Comparison of ENCODE assay signal across 9 cellular contexts in genomic region chr11:8959546-8960166, GRCh38. TPM values are rescaled to one million over a fixed set of nuclear protein-coding genes. Genes with fewer than 3 reads are reported as not detected.
DNase-seq lines count a peak whose midpoint lies in the region; ATAC-seq and TF ChIP-seq lines count a peak whose summit lies in the region.
"Had no signal": no experiment of that assay in that cellular context is flagged by ENCODE, and none has a peak within 500 bp of the region (broad histone marks: within the 10 kb centered on the region; RNA-seq: fewer than 3 reads in every experiment).

No MANE protein-coding gene starts in this region.

- no peak for TF ChIP-seq POLR2A in spleen (IDR thresholded peaks at IDR 0.05)

- H3K27ac ChIP-seq in spleen, result peak overlapping the region in 7 of 8 donors; percentile 13 to 72 (median 54)

- WGBS in spleen, 5 donors, result 24 to 73% (median 57%) methylated on average over 2 of the region's 2 CpGs

- ATAC-seq in GM18858 (IDR thresholded peaks at IDR 0.05; ENCODE audit: unreplicated experiment), result peak; percentile 37
- ATAC-seq in HG03342 (IDR thresholded peaks at IDR 0.05; ENCODE audit: unreplicated experiment), result peak; percentile 45

- H3K36me3 ChIP-seq in spleen, result peaks cover 0 to 57% (median 19%) of the 10 kb centered on the region in 6 donors

- no peak overlapping the region for H3K4me3 ChIP-seq in spleen

- peaks cover 18 to 63% (median 42%) of the 10 kb centered on the region in 6 donors for H3K4me1 ChIP-seq in spleen

- H3K36me3 Mint-ChIP-seq in immature natural killer cell, result peaks cover 0 to 3% (median 3%) of the 10 kb centered on the region in 3 donors

- peaks cover 0 to 3% (median 1%) of the 10 kb centered on the region in 3 donors for H3K27me3 Mint-ChIP-seq in immature natural killer cell (ENCODE audit: low read depth in 3 of 3)

- no peaks in the 10 kb centered on the region for H3K27me3 ChIP-seq in spleen (replicated peaks in 1 of 7)

- no peak overlapping the region for H3K4me3 Mint-ChIP-seq in immature natural killer cell

- TF ChIP-seq CTCF in spleen (IDR thresholded peaks at IDR 0.05 in 8 of 11, conservative IDR thresholded peaks at IDR 0.05 in 3 of 11), result peak in 10 of 11 experiments; percentile 14 to 64 (median 52)

- H3K4me1 Mint-ChIP-seq in immature natural killer cell, result peaks cover 40 to 59% of the 10 kb centered on the region in 2 donors

- DNase-seq in D341Med (ENCODE audit: low spot score) (peak; percentile 56), NCI-H82 treated with DMSO at 0.1 percent for 48 hours (lab: John Stamatoyannopoulos, UW; ENCODE audit: unreplicated experiment) (peak; percentile 22), amniotic stem cell (lab: John Stamatoyannopoulos, UW) (peak; percentile 53), immature natural killer cell (peak; percentile 31 to 49 (median 36)), spleen (no peak), NCI-H1436 treated with DMSO at 0.1 percent for 48 hours (lab: John Stamatoyannopoulos, UW) (no peak)

- H3K27ac Mint-ChIP-seq in immature natural killer cell, result peak overlapping the region in 5 of 6 donors; percentile 11 to 30 (median 24)

- H3K9me3 Mint-ChIP-seq in immature natural killer cell, result no peaks in the 10 kb centered on the region

- no peaks in the 10 kb centered on the region for H3K9me3 ChIP-seq in spleen

- intact Hi-C loops in spleen (cut with DNase I; ENCODE audit: low total_unique reads), result loop anchor here (5.0 to 10.0 kb wide), 2 partner anchors 47 to 275 kb away; partner anchors contain the start of genes AKIP1, RPL27A and TRIM66

RNA-seq across cellular contexts. Expression of gene TMEM9B, which starts 4.6 kb away (rescaled TPM):
- 100 to 1,000 TPM; 132 to 186 (median 141) TPM for polyA plus RNA-seq in immature natural killer cell
- total RNA-seq in spleen, result 10 to 100 TPM; 31.5 to 56.5 (median 46.0) TPM
- polyA plus RNA-seq in spleen, result 10 to 100 TPM; 30.2 to 39.5 (median 34.2) TPM

RNA-seq across cellular contexts. Expression of gene ASCL3, which starts 16.8 kb away (rescaled TPM):
- polyA plus RNA-seq in immature natural killer cell (not detected), spleen (not detected)
- total RNA-seq in spleen, result not detected
- total RNA-seq: temporal lobe had no signal

RNA-seq across cellular contexts. Expression of gene C11orf16, which starts 26.9 kb away (rescaled TPM):
- polyA plus RNA-seq in immature natural killer cell (not detected), spleen (not detected)
- not detected for total RNA-seq in spleen

RNA-seq across cellular contexts. Expression of gene NRIP3, which starts 44.1 kb away (rescaled TPM):
- polyA plus RNA-seq in immature natural killer cell, result 1 to 10 TPM in 1 of 3 donors, under 1 TPM in 1, not detected in 1; 0.19 to 1.1 TPM
- total RNA-seq in spleen, result 1 to 10 TPM in 2 of 7 donors, under 1 TPM in 5; 0.39 to 1.8 (median 0.77) TPM
- polyA plus RNA-seq in spleen, result under 1 TPM; 0.02 to 0.22 (median 0.08) TPM

RNA-seq across cellular contexts. Expression of gene AKIP1, which starts 48.7 kb away (rescaled TPM):
- polyA plus RNA-seq in immature natural killer cell (10 to 100 TPM in 1 of 3 donors, 1 to 10 TPM in 2; 5.4 to 20.7 (median 7.3) TPM), spleen (10 to 100 TPM in 2 of 3 donors, 1 to 10 TPM in 1; 9.8 to 25.3 (median 17.0) TPM)
- 10 to 100 TPM; 17.7 to 33.6 (median 26.6) TPM for total RNA-seq in spleen

Comparison
In these comparisons a context has a peak if more than half of its experiments do, and no peak if none do; other contexts are left out.
1. DNase-seq: peak in D341Med (single experiment), NCI-H82 treated with DMSO at 0.1 percent for 48 hours (single experiment), amniotic stem cell (single experiment) and immature natural killer cell (3 of 3); none in spleen (single experiment) and NCI-H1436 treated with DMSO at 0.1 percent for 48 hours (single experiment).